ENCODE assay signal across 1 cellular context in genomic region chr12:6943719-6944380, GRCh38.
TF ChIP-seq lines count a peak whose summit lies in the region.

TSS of gene C12orf57 (plus strand) at chr12:6944022. CDS start at chr12:6944122, 100 bp downstream.
TSS of gene RNU7-1 (plus strand) at chr12:6943816.

TF ChIP-seq in K562, 482 proteins besides CTCF, POLR2A, EP300 and RAD21 (continued from another document and continues in another):
- TF ChIP-seq TFE3 (CRISPR knock-in tag; IDR thresholded peaks at IDR 0.05) (peak; percentile 65), MITF (IDR thresholded peaks at IDR 0.05) (0 out of 2 replicates have a peak, but pooled peaks have one; percentile 20), HOMEZ (CRISPR knock-in tag; IDR thresholded peaks at IDR 0.05) (no peak), POU5F1 (IDR thresholded peaks at IDR 0.05; ENCODE audit: borderline replicate concordance, low read depth, low read length, partially characterized antibody) (no peak), MAFK (IDR thresholded peaks at IDR 0.05; ENCODE audit: low read length) (no peak), ZBTB8A (IDR thresholded peaks at IDR 0.05; ENCODE audit: partially characterized antibody) (no peak), ZNF561 (CRISPR knock-in tag; conservative IDR thresholded peaks at IDR 0.05) (peak; percentile 87), HNRNPL (IDR thresholded peaks at IDR 0.05; ENCODE audit: low read depth, low read length) (peak; percentile 64; the same call in 1 of the 2 replicates), ZFPM2 (CRISPR knock-in tag; IDR thresholded peaks at IDR 0.05) (peak; percentile 94), OTX1 (CRISPR knock-in tag; IDR thresholded peaks at IDR 0.05) (peak; percentile 99), ZEB2 (IDR thresholded peaks at IDR 0.05) (0 out of 2 replicates have a peak, but pooled peaks have one; percentile 30), E2F8 (IDR thresholded peaks at IDR 0.05; ENCODE audit: low read depth, partially characterized antibody) (no peak), KDM1A (IDR thresholded peaks at IDR 0.05) (0 out of 4 replicates have a peak, but pooled peaks of 1 of the 2 experiments have one; percentile 11), PTTG1 (tag; IDR thresholded peaks at IDR 0.05; ENCODE audit: low read depth) (no peak), TSC22D4 (tag; IDR thresholded peaks at IDR 0.05) (no peak), PHF20 (IDR thresholded peaks at IDR 0.05; ENCODE audit: partially characterized antibody) (no peak), YBX1 (IDR thresholded peaks at IDR 0.05) (no peak), ARID1B (IDR thresholded peaks at IDR 0.05) (0 out of 2 replicates have a peak, but pooled peaks have one; percentile 27), DLX4 (CRISPR knock-in tag; IDR thresholded peaks at IDR 0.05) (peak; percentile 95), BHLHE40 (IDR thresholded peaks at IDR 0.05; ENCODE audit: low read length) (no peak), PHB2 (IDR thresholded peaks at IDR 0.05; ENCODE audit: low read depth) (no peak), REST (CRISPR knock-in tag; IDR thresholded peaks at IDR 0.05; ENCODE audit: low read depth) (no peak; the same call in 1 of the 2 replicates), SP2 (IDR thresholded peaks at IDR 0.05; ENCODE audit: extremely low read depth, low read depth, low read length, poor library complexity, severe bottlenecking) (no peak), ZNF232 (CRISPR knock-in tag; IDR thresholded peaks at IDR 0.05) (no peak), L3MBTL2 (IDR thresholded peaks at IDR 0.05) (no peak), MIER1 (IDR thresholded peaks at IDR 0.05; ENCODE audit: low read depth) (no peak), ZNF766 (CRISPR knock-in tag; conservative IDR thresholded peaks at IDR 0.05) (no peak), RBM14 (IDR thresholded peaks at IDR 0.05; ENCODE audit: borderline replicate concordance, insufficient read depth, low read depth, low read length) (no peak), CHD1 (IDR thresholded peaks at IDR 0.05; ENCODE audit: low read length) (no peak), PREB (CRISPR knock-in tag; IDR thresholded peaks at IDR 0.05) (0 out of 2 replicates have a peak, but pooled peaks have one; percentile 90), TRIM24 (IDR thresholded peaks at IDR 0.05) (no peak), ZZZ3 (IDR thresholded peaks at IDR 0.05) (no peak; the same call in 1 of the 2 replicates), ZNF77 (CRISPR knock-in tag; IDR thresholded peaks at IDR 0.05) (peak; percentile 95; the same call in 1 of the 2 replicates), POLR3A (IDR thresholded peaks at IDR 0.05; ENCODE audit: borderline replicate concordance, extremely low read depth, insufficient read depth, insufficient read length) (no peak), ZBTB49 (CRISPR knock-in tag; IDR thresholded peaks at IDR 0.05; ENCODE audit: borderline replicate concordance) (no peak), PCBP2 (IDR thresholded peaks at IDR 0.05; ENCODE audit: low read depth, low read length, poor library complexity, severe bottlenecking) (no peak), BCL6 (CRISPR knock-in tag; IDR thresholded peaks at IDR 0.05) (peak; percentile 76; the same call in 1 of the 2 replicates), EP400 (IDR thresholded peaks at IDR 0.05) (peak; percentile 63), BMI1 (IDR thresholded peaks at IDR 0.05; ENCODE audit: low read length) (no peak), SOX6 (IDR thresholded peaks at IDR 0.05) (peak; percentile 14; the same call in 1 of the 2 replicates), ZHX1 (conservative IDR thresholded peaks at IDR 0.05; ENCODE audit: low read length) (0 out of 2 replicates have a peak, but pooled peaks have one; percentile 44), BRF2 (IDR thresholded peaks at IDR 0.05; ENCODE audit: borderline replicate concordance, insufficient read depth, insufficient read length) (no peak), FOXM1 (IDR thresholded peaks at IDR 0.05; ENCODE audit: low read depth) (no peak), FOXM1 (CRISPR knock-in tag; IDR thresholded peaks at IDR 0.05; ENCODE audit: low read depth) (no peak)
